ENCODE assay signal across 9 cellular contexts in the genomic region with DNA sequence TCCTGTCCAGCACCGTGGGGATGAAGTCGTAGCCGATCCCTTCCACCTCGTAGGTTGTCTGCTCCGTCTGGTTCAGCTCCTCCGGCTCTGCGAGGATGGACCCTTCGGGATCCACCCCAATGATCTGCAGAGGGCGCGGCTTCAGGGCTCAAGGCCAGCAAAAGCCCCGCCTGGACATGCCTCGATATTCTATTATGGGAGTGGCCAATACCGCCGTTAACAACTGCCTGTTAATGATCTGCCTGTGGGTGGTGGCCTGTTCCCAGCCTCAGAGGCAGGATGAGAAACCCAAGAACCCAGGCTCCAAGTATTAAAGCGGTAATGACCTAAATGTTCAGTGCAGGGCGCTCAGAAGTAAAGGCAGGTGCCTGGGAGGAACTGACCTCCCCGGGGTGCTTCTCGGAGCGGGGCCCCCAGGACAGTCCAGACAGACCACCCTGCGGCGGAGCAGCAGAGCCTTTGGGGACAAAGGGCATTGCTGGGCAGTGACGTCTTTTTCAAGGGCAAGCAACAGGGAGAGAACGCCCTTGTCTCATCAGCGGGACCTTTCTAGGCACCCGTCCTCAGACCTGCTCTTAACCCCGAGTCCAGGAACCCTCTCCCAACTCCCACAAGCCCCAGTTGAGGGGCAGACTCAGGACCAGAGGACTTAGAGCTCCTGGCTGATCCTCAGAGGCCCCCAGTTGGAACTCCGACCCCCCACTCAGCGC. TPM values are rescaled to one million over a fixed set of nuclear protein-coding genes. Genes with fewer than 3 reads are reported as not detected.
DNase-seq lines count a peak whose midpoint lies in the region; ATAC-seq, FAIRE-seq and TF ChIP-seq lines count a peak whose summit lies in the region.
"Not testable (repeated sequence)": the region's sequence is repeated elsewhere in the genome, so short reads cannot be mapped to it uniquely, and the experiment has no call there.
"Had no signal": no experiment of that assay in that cellular context is flagged by ENCODE, and none has a peak within 500 bp of the region (broad histone marks: within the 10 kb centered on the region; RNA-seq: fewer than 3 reads in every experiment).

No MANE protein-coding gene starts in this region.

- H4K20me1 ChIP-seq in K562 (replicated peaks; ENCODE audit: control insufficient read depth, insufficient read depth, low read length); keratinocyte (ENCODE audit: control insufficient read depth, extremely low read depth, insufficient read depth, low read length): not testable (repeated sequence)

- H3K9me3 ChIP-seq in K562 (replicated peaks; ENCODE audit: control insufficient read depth, insufficient read depth, low read depth, low read length); keratinocyte (ENCODE audit: control insufficient read depth, low read depth, low read length): not testable (repeated sequence)

- not testable (repeated sequence) for H3K79me2 ChIP-seq in K562 (ENCODE audit: control insufficient read depth, insufficient read depth, low read length); keratinocyte (ENCODE audit: control insufficient read depth, insufficient read depth, low read length)

- in situ Hi-C loops in K562 (cut with MboI) = not testable (repeated sequence)

- DNase-seq in K562 (ENCODE audit: extremely low read depth in 1 of 4, low spot score in 3 of 4); keratinocyte (ENCODE audit: low read depth, low spot score); sciatic nerve (ENCODE audit: low spot score): not testable (repeated sequence)
- peak; percentile 11 for DNase-seq in left lobe of liver (ENCODE audit: low spot score)

- 0 out of 3 replicates have a peak, but pooled peaks have one; percentile 4 for ATAC-seq in K562
- peak; percentile 57 for ATAC-seq in esophagus mucosa
- ATAC-seq in left lobe of liver = not testable (repeated sequence)
- ATAC-seq in sciatic nerve = peak; percentile 61

- not testable (repeated sequence) for H3K4me1 ChIP-seq in K562 (replicated peaks in 1 of 2; ENCODE audit: control insufficient read depth in 2 of 2, insufficient read depth in 2 of 2, low read length in 2 of 2); keratinocyte (ENCODE audit: control insufficient read depth, extremely low read depth, insufficient read depth, low read length)

- H3K4me2 ChIP-seq in K562 (ENCODE audit: insufficient read depth, low read length); keratinocyte (ENCODE audit: control insufficient read depth, extremely low read depth, insufficient read depth, low read depth, low read length): not testable (repeated sequence)

- dilution Hi-C loops in keratinocyte (cut with MboI; ENCODE audit: extremely low pct_ligation_motif_present, low sequenced_read_pairs) = not testable (repeated sequence)

- TF ChIP-seq POLR2A in K562 (conservative IDR thresholded peaks at IDR 0.05) = not testable (repeated sequence)

- not testable (repeated sequence) for H3K9me1 ChIP-seq in K562 (ENCODE audit: control insufficient read depth, insufficient read depth, low read length); keratinocyte (ENCODE audit: control insufficient read depth, extremely low read depth, insufficient read depth, low read length)

- not testable (repeated sequence) for H3K36me3 ChIP-seq in K562 (ENCODE audit: control insufficient read depth, insufficient read depth, low read length); keratinocyte (ENCODE audit: control insufficient read depth in 2 of 2, extremely low read depth in 1 of 2, insufficient read depth in 2 of 2, low read length in 2 of 2)

- TF ChIP-seq RAD21 in K562 (CRISPR knock-in tag; conservative IDR thresholded peaks at IDR 0.05 in 1 of 2, IDR thresholded peaks at IDR 0.05 in 1 of 2) = not testable (repeated sequence)

- not testable (repeated sequence) for TF ChIP-seq CTCF in K562 (IDR thresholded peaks at IDR 0.05 in 2 of 3, conservative IDR thresholded peaks at IDR 0.05 in 1 of 3; ENCODE audit: insufficient read depth in 2 of 3, low read depth in 1 of 3, low read length in 3 of 3); keratinocyte (optimal IDR thresholded peaks at IDR 0.05 in 1 of 3, IDR thresholded peaks at IDR 0.05 in 1 of 3, conservative IDR thresholded peaks at IDR 0.05 in 1 of 3; ENCODE audit: extremely low read depth in 1 of 3, insufficient read depth in 2 of 3, low read length in 3 of 3)

- H3K27ac ChIP-seq in K562 (ENCODE audit: extremely low read depth, low read depth, low read length); keratinocyte (ENCODE audit: control insufficient read depth, insufficient read depth, low read length): not testable (repeated sequence)

- not testable (repeated sequence) for H3K27me3 ChIP-seq in K562 (ENCODE audit: control insufficient read depth in 2 of 2, insufficient read depth in 2 of 2, low read length in 2 of 2); keratinocyte (ENCODE audit: control insufficient read depth, extremely low read depth, insufficient read depth, low read length)

- intact Hi-C loops in K562 (cut with micrococcal nuclease); sciatic nerve (cut with DNase I): not testable (repeated sequence)

- POLR2A ChIA-PET in K562 (lab: Yijun Ruan, JAX) = not testable (repeated sequence)

- 50% methylated on average over 1 of the region's 28 CpGs for WGBS in K562 (ENCODE audit: insufficient coverage, low coverage, missing lambda C conversion rate)

- TSS peak; percentile 14 for BruUV-seq in K562 (replicated peaks; lab: Mats Ljungman, UMichigan)

- not testable (repeated sequence) for H3K9ac ChIP-seq in K562 (ENCODE audit: insufficient read depth in 1 of 2, low read depth in 2 of 2, low read length in 2 of 2); keratinocyte (ENCODE audit: control insufficient read depth, extremely low read depth, insufficient read depth, low read length)

- not testable (repeated sequence) for FAIRE-seq in K562 (lab: Jason Lieb, UNC)
- FAIRE-seq in keratinocyte (lab: Jason Lieb, UNC) = peak; percentile 32

- CTCF ChIA-PET in K562 (lab: Yijun Ruan, JAX; ENCODE audit: low intra/inter-chr PET ratio) = not testable (repeated sequence)

- not testable (repeated sequence) for H3K4me3 ChIP-seq in K562; keratinocyte (ENCODE audit: control insufficient read depth in 2 of 3, extremely low read depth in 1 of 3, insufficient read depth in 2 of 3, low read depth in 1 of 3, low read length in 3 of 3)

- not testable (repeated sequence) for TF ChIP-seq EP300 in K562 (IDR thresholded peaks at IDR 0.05; ENCODE audit: low read length)

- H2AFZ ChIP-seq in K562 (ENCODE audit: low read depth, low read length); keratinocyte (ENCODE audit: control insufficient read depth, low read length): not testable (repeated sequence)

RNA-seq across cellular contexts. Expression of a gene that starts 12.5 kb away (rescaled TPM):
- 790 and 1,561 TPM in 2 replicates for total RNA-seq in K562 (2011; cell fraction: chromatin; rRNA removed; ENCODE audit: low replicate concordance)
- 789 and 809 TPM in 2 replicates for total RNA-seq in K562 (2011; cell fraction: nucleolus; rRNA removed)
- total RNA-seq in K562 (2011; cell fraction: nucleoplasm; rRNA removed) = 557 and 648 TPM in 2 replicates
- total RNA-seq in K562 (2014; rRNA removed) (248 and 305 TPM in 2 replicates), K562 (2014; rRNA removed; fragmentation: Illumina TruSeq; extraction: Trizol) (61.3 and 76.2 TPM in 2 replicates), K562 (2015; rRNA removed; fragmentation: Illumina TruSeq; extraction: Trizol) (95.1 and 105 TPM in 2 replicates), K562 (2021) (364 and 419 TPM in 2 replicates), esophagus mucosa (0.80 TPM), left lobe of liver (427 TPM), sciatic nerve (79.9 TPM)
- polyA plus RNA-seq in K562 (2011; rRNA removed) (152 and 199 TPM in 2 replicates), K562 (2014; fragmentation: Illumina TruSeq; extraction: Trizol) (165 and 263 TPM in 2 replicates), K562 (2014; fragmentation: Nextera tagmentation; extraction: Ambion mirVana) (1 to 10 TPM; 4.6 to 9.0 TPM), K562 (2014; rRNA removed) (382 and 472 TPM in 2 replicates), keratinocyte (6.9 to 10.6 TPM (median 7.4 TPM) in 3 replicates)
- polyA plus RNA-seq in K562 (2011; cell fraction: cytosol; rRNA removed) = 85.9 and 97.4 TPM in 2 replicates
- 1,179 and 1,399 TPM in 2 replicates for polyA plus RNA-seq in K562 (2011; cell fraction: nucleus; rRNA removed)
- polyA plus RNA-seq in K562 (2012) = 209 and 400 TPM in 2 replicates
- polyA minus RNA-seq in K562 (2011; rRNA and poly(A)+ RNA removed) = 69.7 and 88.6 TPM in 2 replicates
- polyA minus RNA-seq in K562 (2011; cell fraction: cytosol; rRNA and poly(A)+ RNA removed) = 64.9 and 69.5 TPM in 2 replicates
- polyA minus RNA-seq in K562 (2011; cell fraction: nucleus; rRNA and poly(A)+ RNA removed) = 257 and 271 TPM in 2 replicates
- polyA plus RNA-seq in keratinocyte (2011; ENCODE audit: low read depth) = 9.6 TPM
- polyA plus RNA-seq in keratinocyte (2011; cell fraction: cytosol; rRNA removed) = 5.2 and 6.9 TPM in 2 replicates
- 34.0 and 37.4 TPM in 2 replicates for polyA plus RNA-seq in keratinocyte (2011; cell fraction: nucleus; rRNA removed)
- polyA plus RNA-seq in keratinocyte (2012; ENCODE audit: low replicate concordance) = 11.6 and 18.3 TPM in 2 replicates
- 1.8 to 10.3 TPM (median 5.0 TPM) in 3 replicates for polyA minus RNA-seq in keratinocyte
- polyA minus RNA-seq in keratinocyte (2011; cell fraction: cytosol; rRNA and poly(A)+ RNA removed) = 11.9 TPM
- 10.3 and 13.9 TPM in 2 replicates for polyA minus RNA-seq in keratinocyte (2011; cell fraction: nucleus; rRNA and poly(A)+ RNA removed)
- total RNA-seq: CD4-positive, CD25-positive, alpha-beta regulatory T cell had no signal
- polyA plus RNA-seq: CD14-positive monocyte; CD4-positive, alpha-beta memory T cell; CD8-positive, alpha-beta memory T cell had no signal

RNA-seq across cellular contexts. Expression of a gene that starts 44.3 kb away (rescaled TPM):
- total RNA-seq in K562 (2011; cell fraction: chromatin; rRNA removed; ENCODE audit: low replicate concordance) = 93.3 and 227 TPM in 2 replicates
- 57.0 and 64.3 TPM in 2 replicates for total RNA-seq in K562 (2011; cell fraction: nucleolus; rRNA removed)
- total RNA-seq in K562 (2011; cell fraction: nucleoplasm; rRNA removed) = 127 and 246 TPM in 2 replicates
- total RNA-seq in K562 (2014; rRNA removed) (60.1 and 95.6 TPM in 2 replicates), K562 (2014; rRNA removed; fragmentation: Illumina TruSeq; extraction: Trizol) (36.3 and 47.7 TPM in 2 replicates), K562 (2015; rRNA removed; fragmentation: Illumina TruSeq; extraction: Trizol) (43.9 and 44.9 TPM in 2 replicates), K562 (2021) (27.2 and 29.6 TPM in 2 replicates), esophagus mucosa (49.1 TPM), left lobe of liver (11.0 TPM), sciatic nerve (67.6 TPM)
- polyA plus RNA-seq in K562 (2011; rRNA removed) (27.5 and 30.9 TPM in 2 replicates), K562 (2014; fragmentation: Illumina TruSeq; extraction: Trizol) (194 and 205 TPM in 2 replicates), K562 (2014; fragmentation: Nextera tagmentation; extraction: Ambion mirVana) (10 to 100 TPM; 87.0 to 88.1 TPM), K562 (2014; rRNA removed) (173 and 213 TPM in 2 replicates), keratinocyte (13.6 to 61.2 TPM (median 22.8 TPM) in 3 replicates)
- 68.1 and 141 TPM in 2 replicates for polyA plus RNA-seq in K562 (2011; cell fraction: cytosol; rRNA removed)
- polyA plus RNA-seq in K562 (2011; cell fraction: nucleus; rRNA removed) = 91.0 and 91.7 TPM in 2 replicates
- 114 and 185 TPM in 2 replicates for polyA plus RNA-seq in K562 (2012)
- 57.0 and 63.3 TPM in 2 replicates for polyA minus RNA-seq in K562 (2011; rRNA and poly(A)+ RNA removed)
- 7.6 and 12.4 TPM in 2 replicates for polyA minus RNA-seq in K562 (2011; cell fraction: cytosol; rRNA and poly(A)+ RNA removed)
- 51.2 and 97.9 TPM in 2 replicates for polyA minus RNA-seq in K562 (2011; cell fraction: nucleus; rRNA and poly(A)+ RNA removed)
- 5.8 TPM for polyA plus RNA-seq in keratinocyte (2011; ENCODE audit: low read depth)
- 0.19 and 0.24 TPM in 2 replicates for polyA plus RNA-seq in keratinocyte (2011; cell fraction: cytosol; rRNA removed)
- 16.5 and 31.0 TPM in 2 replicates for polyA plus RNA-seq in keratinocyte (2011; cell fraction: nucleus; rRNA removed)
- polyA plus RNA-seq in keratinocyte (2012; ENCODE audit: low replicate concordance) = 4.7 and 18.6 TPM in 2 replicates
- polyA minus RNA-seq in keratinocyte = 5.9 to 15.1 TPM (median 10.3 TPM) in 3 replicates
- not detected for polyA minus RNA-seq in keratinocyte (2011; cell fraction: cytosol; rRNA and poly(A)+ RNA removed)
- 0.54 and 1.2 TPM in 2 replicates for polyA minus RNA-seq in keratinocyte (2011; cell fraction: nucleus; rRNA and poly(A)+ RNA removed)

Comparison
In these comparisons a context has a peak if more than half of its experiments do, and no peak if none do; other contexts are left out.
1. RNA of a gene that starts 12.5 kb away (total RNA-seq): 427 TPM in left lobe of liver (single experiment), 61.3 to 1,561 TPM in K562 and 79.9 TPM in sciatic nerve (single experiment); 0.80 TPM in esophagus mucosa (single experiment); every median in the first group is over 10 times any median in the second.